ENCODE assay signal across 1 cellular context in the genomic region with DNA sequence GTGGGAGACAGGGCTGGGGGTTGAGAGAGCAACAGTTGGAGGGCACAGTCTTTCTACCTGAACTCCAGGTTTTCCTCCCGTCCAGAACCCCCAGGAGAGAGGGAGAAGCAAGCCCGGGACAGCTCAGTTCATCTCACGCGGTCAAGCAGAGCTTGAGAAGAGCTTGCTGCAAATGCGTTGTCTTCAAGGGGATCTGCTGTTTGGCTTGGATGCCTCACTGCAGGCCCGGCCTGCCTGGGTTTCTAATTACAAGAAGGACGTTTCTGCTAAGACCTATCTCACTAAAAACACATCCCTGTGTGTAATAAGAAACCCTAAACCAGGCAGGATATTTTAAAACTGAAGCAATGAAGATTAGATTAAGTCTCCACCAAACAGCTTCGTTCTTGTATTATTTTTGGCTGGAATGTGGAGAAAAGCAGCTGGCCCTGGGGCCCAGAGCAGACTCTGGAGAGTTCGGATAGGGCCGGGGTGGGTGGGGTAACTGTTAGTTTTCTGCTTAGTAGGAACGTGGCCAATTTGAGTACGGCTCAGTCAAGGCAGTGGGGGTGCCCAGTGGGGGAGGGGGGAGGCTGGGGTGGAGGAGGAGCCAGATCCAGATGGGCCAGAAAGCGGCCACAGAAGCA.
TF ChIP-seq lines count a peak whose summit lies in the region.

No MANE protein-coding gene starts in this region.

TF ChIP-seq in HEK293, 187 proteins besides CTCF, POLR2A, EP300 and RAD21 (continued from another document and continues in another):
- TF ChIP-seq INSM2 (tag by site-specific recombination; IDR thresholded peaks at IDR 0.05) = no peak
- no peak for TF ChIP-seq SETDB1 (IDR thresholded peaks at IDR 0.05; ENCODE audit: insufficient read length, low read length)
- no peak for TF ChIP-seq GFI1B (tag by site-specific recombination; IDR thresholded peaks at IDR 0.05)
- TF ChIP-seq ZNF10 (tag by site-specific recombination; IDR thresholded peaks at IDR 0.05) = no peak
- TF ChIP-seq, protein P1, sequence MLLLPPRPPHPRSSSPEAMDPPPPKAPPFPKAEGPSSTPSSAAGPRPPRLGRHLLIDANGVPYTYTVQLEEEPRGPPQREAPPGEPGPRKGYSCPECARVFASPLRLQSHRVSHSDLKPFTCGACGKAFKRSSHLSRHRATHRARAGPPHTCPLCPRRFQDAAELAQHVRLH (tag by site-specific recombination; IDR thresholded peaks at IDR 0.05) = peak; percentile 78
- TF ChIP-seq ZNF223 (tag by site-specific recombination; IDR thresholded peaks at IDR 0.05) = no peak
- TF ChIP-seq, protein P2, sequence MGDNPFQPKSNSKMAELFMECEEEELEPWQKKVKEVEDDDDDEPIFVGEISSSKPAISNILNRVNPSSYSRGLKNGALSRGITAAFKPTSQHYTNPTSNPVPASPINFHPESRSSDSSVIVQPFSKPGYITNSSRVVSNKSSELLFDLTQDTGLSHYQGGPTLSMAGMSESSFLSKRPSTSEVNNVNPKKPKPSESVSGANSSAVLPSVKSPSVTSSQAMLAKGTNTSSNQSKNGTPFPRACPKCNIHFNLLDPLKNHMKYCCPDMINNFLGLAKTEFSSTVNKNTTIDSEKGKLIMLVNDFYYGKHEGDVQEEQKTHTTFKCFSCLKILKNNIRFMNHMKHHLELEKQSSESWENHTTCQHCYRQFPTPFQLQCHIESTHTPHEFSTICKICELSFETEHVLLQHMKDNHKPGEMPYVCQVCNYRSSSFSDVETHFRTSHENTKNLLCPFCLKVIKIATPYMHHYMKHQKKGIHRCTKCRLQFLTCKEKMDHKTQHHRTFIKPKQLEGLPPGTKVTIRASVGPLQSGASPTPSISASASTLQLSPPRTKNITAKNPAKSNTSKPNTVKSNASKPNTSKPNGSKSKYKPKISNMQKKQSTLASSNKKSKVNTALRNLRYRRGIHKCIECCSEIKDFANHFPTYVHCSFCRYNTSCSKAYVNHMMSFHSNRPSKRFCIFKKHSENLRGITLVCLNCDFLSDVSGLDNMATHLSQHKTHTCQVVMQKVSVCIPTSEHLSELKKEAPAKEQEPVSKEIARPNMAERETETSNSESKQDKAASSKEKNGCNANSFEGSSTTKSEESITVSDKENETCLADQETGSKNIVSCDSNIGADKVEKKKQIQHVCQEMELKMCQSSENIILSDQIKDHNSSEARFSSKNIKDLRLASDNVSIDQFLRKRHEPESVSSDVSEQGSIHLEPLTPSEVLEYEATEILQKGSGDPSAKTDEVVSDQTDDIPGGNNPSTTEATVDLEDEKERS (tag by site-specific recombination; IDR thresholded peaks at IDR 0.05) = no peak
- TF ChIP-seq GLI2 (tag by site-specific recombination; IDR thresholded peaks at IDR 0.05; ENCODE audit: borderline replicate concordance, low read depth) = no peak
- no peak for TF ChIP-seq ZNF350 (tag by site-specific recombination; IDR thresholded peaks at IDR 0.05)
- TF ChIP-seq, protein P3, sequence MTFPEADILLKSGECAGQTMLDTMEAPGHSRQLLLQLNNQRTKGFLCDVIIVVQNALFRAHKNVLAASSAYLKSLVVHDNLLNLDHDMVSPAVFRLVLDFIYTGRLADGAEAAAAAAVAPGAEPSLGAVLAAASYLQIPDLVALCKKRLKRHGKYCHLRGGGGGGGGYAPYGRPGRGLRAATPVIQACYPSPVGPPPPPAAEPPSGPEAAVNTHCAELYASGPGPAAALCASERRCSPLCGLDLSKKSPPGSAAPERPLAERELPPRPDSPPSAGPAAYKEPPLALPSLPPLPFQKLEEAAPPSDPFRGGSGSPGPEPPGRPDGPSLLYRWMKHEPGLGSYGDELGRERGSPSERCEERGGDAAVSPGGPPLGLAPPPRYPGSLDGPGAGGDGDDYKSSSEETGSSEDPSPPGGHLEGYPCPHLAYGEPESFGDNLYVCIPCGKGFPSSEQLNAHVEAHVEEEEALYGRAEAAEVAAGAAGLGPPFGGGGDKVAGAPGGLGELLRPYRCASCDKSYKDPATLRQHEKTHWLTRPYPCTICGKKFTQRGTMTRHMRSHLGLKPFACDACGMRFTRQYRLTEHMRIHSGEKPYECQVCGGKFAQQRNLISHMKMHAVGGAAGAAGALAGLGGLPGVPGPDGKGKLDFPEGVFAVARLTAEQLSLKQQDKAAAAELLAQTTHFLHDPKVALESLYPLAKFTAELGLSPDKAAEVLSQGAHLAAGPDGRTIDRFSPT (tag by site-specific recombination; IDR thresholded peaks at IDR 0.05) = no peak
- no peak for TF ChIP-seq ZFP37 (tag by site-specific recombination; IDR thresholded peaks at IDR 0.05)
- peak; percentile 65 for TF ChIP-seq FEZF1 (tag by site-specific recombination; IDR thresholded peaks at IDR 0.05)
- no peak for TF ChIP-seq ZNF155 (tag by site-specific recombination; IDR thresholded peaks at IDR 0.05)
- no peak for TF ChIP-seq EGR2 (tag by site-specific recombination; IDR thresholded peaks at IDR 0.05; ENCODE audit: low read depth)
- peak; percentile 59; the same call in 1 of the 2 replicates for TF ChIP-seq OVOL3 (tag by site-specific recombination; IDR thresholded peaks at IDR 0.05)
- TF ChIP-seq MYNN (tag by site-specific recombination; IDR thresholded peaks at IDR 0.05; ENCODE audit: borderline replicate concordance) = no peak
- no peak for TF ChIP-seq ZNF701 (tag by site-specific recombination; IDR thresholded peaks at IDR 0.05)
- no peak for TF ChIP-seq ZNF791 (tag by site-specific recombination; IDR thresholded peaks at IDR 0.05)
- no peak for TF ChIP-seq AEBP2 (tag by site-specific recombination; IDR thresholded peaks at IDR 0.05; ENCODE audit: borderline replicate concordance)
- peak; percentile 56; the same call in 1 of the 2 replicates for TF ChIP-seq SCRT1 (tag by site-specific recombination; IDR thresholded peaks at IDR 0.05; ENCODE audit: borderline replicate concordance)
- no peak for TF ChIP-seq ZNF76 (tag by site-specific recombination; IDR thresholded peaks at IDR 0.05; ENCODE audit: borderline replicate concordance, low read depth)
- no peak for TF ChIP-seq ZNF157 (tag by site-specific recombination; IDR thresholded peaks at IDR 0.05)
- no peak for TF ChIP-seq ZNF211 (tag by site-specific recombination; IDR thresholded peaks at IDR 0.05; ENCODE audit: low read depth)
- no peak for TF ChIP-seq GLI4 (tag by site-specific recombination; IDR thresholded peaks at IDR 0.05)
- no peak for TF ChIP-seq ZNF555 (tag by site-specific recombination; conservative IDR thresholded peaks at IDR 0.05)
- peak; percentile 60 for TF ChIP-seq ZNF366 (tag by site-specific recombination; conservative IDR thresholded peaks at IDR 0.05)
- no peak for TF ChIP-seq ZFHX2 (tag by site-specific recombination; conservative IDR thresholded peaks at IDR 0.05)
- TF ChIP-seq, protein P4, sequence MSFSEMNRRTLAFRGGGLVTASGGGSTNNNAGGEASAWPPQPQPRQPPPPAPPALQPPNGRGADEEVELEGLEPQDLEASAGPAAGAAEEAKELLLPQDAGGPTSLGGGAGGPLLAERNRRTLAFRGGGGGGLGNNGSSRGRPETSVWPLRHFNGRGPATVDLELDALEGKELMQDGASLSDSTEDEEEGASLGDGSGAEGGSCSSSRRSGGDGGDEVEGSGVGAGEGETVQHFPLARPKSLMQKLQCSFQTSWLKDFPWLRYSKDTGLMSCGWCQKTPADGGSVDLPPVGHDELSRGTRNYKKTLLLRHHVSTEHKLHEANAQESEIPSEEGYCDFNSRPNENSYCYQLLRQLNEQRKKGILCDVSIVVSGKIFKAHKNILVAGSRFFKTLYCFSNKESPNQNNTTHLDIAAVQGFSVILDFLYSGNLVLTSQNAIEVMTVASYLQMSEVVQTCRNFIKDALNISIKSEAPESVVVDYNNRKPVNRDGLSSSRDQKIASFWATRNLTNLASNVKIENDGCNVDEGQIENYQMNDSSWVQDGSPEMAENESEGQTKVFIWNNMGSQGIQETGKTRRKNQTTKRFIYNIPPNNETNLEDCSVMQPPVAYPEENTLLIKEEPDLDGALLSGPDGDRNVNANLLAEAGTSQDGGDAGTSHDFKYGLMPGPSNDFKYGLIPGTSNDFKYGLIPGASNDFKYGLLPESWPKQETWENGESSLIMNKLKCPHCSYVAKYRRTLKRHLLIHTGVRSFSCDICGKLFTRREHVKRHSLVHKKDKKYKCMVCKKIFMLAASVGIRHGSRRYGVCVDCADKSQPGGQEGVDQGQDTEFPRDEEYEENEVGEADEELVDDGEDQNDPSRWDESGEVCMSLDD (tag by site-specific recombination; IDR thresholded peaks at IDR 0.05) = no peak
- TF ChIP-seq ZNF544 (tag by site-specific recombination; IDR thresholded peaks at IDR 0.05) = no peak
- TF ChIP-seq ZNF404 (tag by site-specific recombination; IDR thresholded peaks at IDR 0.05) = no peak
- TF ChIP-seq BCL11B (tag by site-specific recombination; IDR thresholded peaks at IDR 0.05; ENCODE audit: low read depth) = no peak
- TF ChIP-seq, protein P5, sequence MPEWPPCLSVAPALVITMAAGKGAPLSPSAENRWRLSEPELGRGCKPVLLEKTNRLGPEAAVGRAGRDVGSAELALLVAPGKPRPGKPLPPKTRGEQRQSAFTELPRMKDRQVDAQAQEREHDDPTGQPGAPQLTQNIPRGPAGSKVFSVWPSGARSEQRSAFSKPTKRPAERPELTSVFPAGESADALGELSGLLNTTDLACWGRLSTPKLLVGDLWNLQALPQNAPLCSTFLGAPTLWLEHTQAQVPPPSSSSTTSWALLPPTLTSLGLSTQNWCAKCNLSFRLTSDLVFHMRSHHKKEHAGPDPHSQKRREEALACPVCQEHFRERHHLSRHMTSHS (tag by site-specific recombination; IDR thresholded peaks at IDR 0.05) = no peak
- no peak for TF ChIP-seq ZNF776 (tag by site-specific recombination; IDR thresholded peaks at IDR 0.05; ENCODE audit: borderline replicate concordance)
- no peak for TF ChIP-seq ZNF354C (tag by site-specific recombination; IDR thresholded peaks at IDR 0.05; ENCODE audit: borderline replicate concordance, low read depth)
- no peak for TF ChIP-seq ZNF670 (tag by site-specific recombination; IDR thresholded peaks at IDR 0.05; ENCODE audit: low read depth)
- no peak for TF ChIP-seq ZBTB21 (tag by site-specific recombination; IDR thresholded peaks at IDR 0.05)
- TF ChIP-seq ZNF335 (tag by site-specific recombination; conservative IDR thresholded peaks at IDR 0.05) = 0 out of 2 replicates have a peak, but pooled peaks have one; percentile 22
- no peak for TF ChIP-seq ZBTB48 (tag by site-specific recombination; IDR thresholded peaks at IDR 0.05)
- TF ChIP-seq ZNF621 (tag by site-specific recombination; IDR thresholded peaks at IDR 0.05) = no peak
- TF ChIP-seq, protein P6, sequence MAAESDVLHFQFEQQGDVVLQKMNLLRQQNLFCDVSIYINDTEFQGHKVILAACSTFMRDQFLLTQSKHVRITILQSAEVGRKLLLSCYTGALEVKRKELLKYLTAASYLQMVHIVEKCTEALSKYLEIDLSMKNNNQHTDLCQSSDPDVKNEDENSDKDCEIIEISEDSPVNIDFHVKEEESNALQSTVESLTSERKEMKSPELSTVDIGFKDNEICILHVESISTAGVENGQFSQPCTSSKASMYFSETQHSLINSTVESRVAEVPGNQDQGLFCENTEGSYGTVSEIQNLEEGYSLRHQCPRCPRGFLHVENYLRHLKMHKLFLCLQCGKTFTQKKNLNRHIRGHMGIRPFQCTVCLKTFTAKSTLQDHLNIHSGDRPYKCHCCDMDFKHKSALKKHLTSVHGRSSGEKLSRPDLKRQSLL (tag by site-specific recombination; IDR thresholded peaks at IDR 0.05) = no peak
- no peak for TF ChIP-seq ZNF114 (tag by site-specific recombination; IDR thresholded peaks at IDR 0.05)
- TF ChIP-seq ZNF23 (tag by site-specific recombination; IDR thresholded peaks at IDR 0.05; ENCODE audit: borderline replicate concordance) = no peak
- TF ChIP-seq ZNF549 (tag by site-specific recombination; IDR thresholded peaks at IDR 0.05) = no peak
- peak; percentile 39; the same call in 1 of the 2 replicates for TF ChIP-seq ZNF561 (tag by site-specific recombination; IDR thresholded peaks at IDR 0.05; ENCODE audit: borderline replicate concordance)
- TF ChIP-seq PATZ1 (tag by site-specific recombination; IDR thresholded peaks at IDR 0.05) = no peak
- no peak for TF ChIP-seq HOXA7 (CRISPR knock-in tag; IDR thresholded peaks at IDR 0.05; ENCODE audit: borderline replicate concordance)
- TF ChIP-seq ZNF629 (tag by site-specific recombination; IDR thresholded peaks at IDR 0.05) = 0 out of 2 replicates have a peak, but pooled peaks have one; percentile 45
- peak; percentile 62; the same call in 1 of the 2 replicates for TF ChIP-seq ZXDB (tag by site-specific recombination; IDR thresholded peaks at IDR 0.05)
- TF ChIP-seq GLIS2 (tag by site-specific recombination; IDR thresholded peaks at IDR 0.05) = no peak
- TF ChIP-seq KLF9 (tag by site-specific recombination; IDR thresholded peaks at IDR 0.05; ENCODE audit: low read depth) = no peak
- TF ChIP-seq ZNF792 (tag by site-specific recombination; IDR thresholded peaks at IDR 0.05) = no peak
